In the genomic region with DNA sequence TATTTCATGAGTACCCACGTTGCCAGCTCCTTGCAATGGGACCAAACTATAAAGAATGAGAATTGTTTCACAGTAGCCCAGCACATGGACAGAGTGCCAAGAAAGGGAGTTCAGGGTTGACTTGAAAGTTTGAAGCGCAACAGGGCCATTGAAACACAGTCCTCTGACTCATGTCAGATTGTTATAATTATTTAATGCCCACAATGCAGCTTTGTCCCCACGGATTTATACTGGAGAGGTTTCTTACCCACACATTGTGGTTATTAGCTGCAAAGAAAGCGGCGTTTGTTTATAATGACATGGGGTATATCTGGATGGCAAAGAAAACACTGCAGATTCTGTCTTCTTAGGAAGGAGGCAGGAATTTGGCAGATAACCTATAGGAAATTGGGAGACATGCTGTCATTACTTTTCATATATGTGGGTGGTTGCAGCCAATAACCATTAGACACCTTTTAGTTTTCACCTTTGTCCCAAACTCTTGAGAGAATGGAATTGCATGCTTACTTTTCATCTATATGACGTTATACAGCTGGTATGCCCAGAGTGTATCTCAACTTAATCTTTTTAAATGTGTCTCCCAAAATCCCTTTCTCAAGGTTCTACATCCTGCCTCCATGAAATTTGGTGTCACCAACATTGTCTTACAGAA, we compare ENCODE assay signal across 21 cellular contexts.
DNase-seq lines count a peak whose midpoint lies in the region; ATAC-seq and TF ChIP-seq lines count a peak whose summit lies in the region.
"Had no signal": no experiment of that assay in that cellular context is flagged by ENCODE, and none has a peak within 500 bp of the region (broad histone marks: within the 10 kb centered on the region; RNA-seq: fewer than 3 reads in every experiment).

No MANE protein-coding gene starts in this region.

- H3K4me1 ChIP-seq in stomach (peaks cover 22 to 61% (median 34%) of the 10 kb centered on the region in 4 donors), suprapubic skin (peaks cover 41% of the 10 kb centered on the region)

- ATAC-seq in HG02759 (IDR thresholded peaks at IDR 0.05; ENCODE audit: unreplicated experiment), result no peak
- ATAC-seq: activated CD8-positive, alpha-beta memory T cell treated with anti-CD3 and anti-CD28 coated beads, Interleukin-2, amount 10 ng/mL, durations not matched to agents 7 days and 5 days had no signal

- intact Hi-C loops in stomach (cut with DNase I; ENCODE audit: low total_unique reads), result no loop called here

- no peaks in the 10 kb centered on the region for H3K9me3 ChIP-seq in stomach
- H3K9me3 ChIP-seq in suprapubic skin, result no peaks in the 10 kb centered on the region
- H3K9me3 ChIP-seq: esophagus muscularis mucosa had no signal

- TF ChIP-seq CTCF in fibroblast of mammary gland (conservative IDR thresholded peaks at IDR 0.05; ENCODE audit: control insufficient read depth, insufficient read depth, low read depth, low read length), result no peak
- no peak for TF ChIP-seq CTCF in stomach (IDR thresholded peaks at IDR 0.05)
- TF ChIP-seq CTCF in suprapubic skin (IDR thresholded peaks at IDR 0.05), result no peak

- H3K27ac ChIP-seq in stomach, result peak overlapping the region in 3 of 5 donors; percentile 11 to 19 (median 15)
- no peak overlapping the region for H3K27ac ChIP-seq in suprapubic skin

- DNase-seq in H4 (ENCODE audit: low spot score) (peak; percentile 75), SK-MEL-5 (ENCODE audit: low read depth, low spot score) (peak; percentile 98), fibroblast of mammary gland (ENCODE audit: low read depth) (peak; percentile 61), stomach (no peak), suprapubic skin (ENCODE audit: low spot score in 2 of 2) (no peak), NCI-H2171 (lab: John Stamatoyannopoulos, UW) (no peak)
- DNase-seq: activated CD4-positive, alpha-beta T cell treated with anti-CD3 and anti-CD28 coated beads, Interleukin-2, amount 10 ng/mL, durations not matched to agents 7 days and 5 days; activated CD8-positive, alpha-beta memory T cell treated with anti-CD3 and anti-CD28 coated beads, Interleukin-2, amount 10 ng/mL, durations not matched to agents 7 days and 5 days; CD4-positive, alpha-beta T cell; effector CD8-positive, alpha-beta T cell; Karpas-422; kidney; NCI-H1048; NCI-H187 treated with DMSO at 0.1 percent for 48 hours; NCI-H82; SIG-M5; stimulated activated CD4-positive, alpha-beta T cell treated with anti-CD3 and anti-CD28 coated beads, Interleukin-12 subunit alpha, Interleukin-12 subunit beta, amount 100 ng/mL, for 4 hours; WERI-Rb-1 had no signal

- no peaks in the 10 kb centered on the region for H3K36me3 ChIP-seq in stomach
- no peaks in the 10 kb centered on the region for H3K36me3 ChIP-seq in suprapubic skin
- H3K36me3 ChIP-seq: esophagus muscularis mucosa, WERI-Rb-1 had no signal

- in situ Hi-C loops in SK-MEL-5 (cut with HindIII; ENCODE audit: low pct_unique_long_range_greater_than_20kb, low sequenced_read_pairs), result no loop called here

- 73 to 84% (median 82%) methylated on average over 6 of the region's 6 CpGs for WGBS in stomach, 5 donors
- 73% methylated on average over 6 of the region's 6 CpGs for WGBS in suprapubic skin

- TF ChIP-seq EP300 in stomach (IDR thresholded peaks at IDR 0.05) (no peak), suprapubic skin (IDR thresholded peaks at IDR 0.05) (no peak)

- TF ChIP-seq POLR2A in stomach (IDR thresholded peaks at IDR 0.05), result no peak
- TF ChIP-seq POLR2A in suprapubic skin (IDR thresholded peaks at IDR 0.05), result no peak

- H3K4me3 ChIP-seq in fibroblast of mammary gland (ENCODE audit: control insufficient read depth, low read depth, low read length) (no peak overlapping the region), stomach (no peak overlapping the region), suprapubic skin (no peak overlapping the region)
- H3K4me3 ChIP-seq: esophagus muscularis mucosa, lung had no signal

- H3K27me3 ChIP-seq in stomach (no peaks in the 10 kb centered on the region), suprapubic skin (no peaks in the 10 kb centered on the region)
- H3K27me3 ChIP-seq: esophagus muscularis mucosa had no signal

Comparison
In these comparisons a context has a peak if more than half of its experiments do, and no peak if none do; other contexts are left out.
1. DNase-seq: peak in H4 (single experiment), SK-MEL-5 (single experiment) and fibroblast of mammary gland (single experiment); none in stomach (single experiment), suprapubic skin (0 of 2) and NCI-H2171 (single experiment).